ENCODE assay signal across 1 cellular context in the genomic region with DNA sequence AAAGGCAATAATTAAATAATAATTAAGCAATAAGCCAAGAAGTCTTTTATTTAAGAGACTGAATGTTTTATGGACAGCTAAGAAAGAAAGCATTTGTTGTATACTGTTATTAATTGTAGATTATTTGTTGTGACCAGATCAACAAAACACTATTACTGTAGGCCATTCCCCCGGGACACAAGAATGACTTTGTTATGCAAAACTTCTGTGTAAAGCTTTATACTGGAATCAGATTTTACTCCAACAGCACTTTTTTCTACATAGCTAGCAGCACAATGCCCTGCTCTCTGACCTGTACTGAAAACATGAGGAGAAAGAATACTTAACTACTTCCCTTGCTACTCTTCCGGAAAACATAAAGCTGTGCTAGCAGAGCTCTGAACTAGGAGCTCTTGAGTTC.
TF ChIP-seq lines count a peak whose summit lies in the region.

No MANE protein-coding gene starts in this region.

TF ChIP-seq in H1, 55 proteins besides CTCF, POLR2A, EP300 and RAD21 (continued from another document):
- TF ChIP-seq, protein P1, sequence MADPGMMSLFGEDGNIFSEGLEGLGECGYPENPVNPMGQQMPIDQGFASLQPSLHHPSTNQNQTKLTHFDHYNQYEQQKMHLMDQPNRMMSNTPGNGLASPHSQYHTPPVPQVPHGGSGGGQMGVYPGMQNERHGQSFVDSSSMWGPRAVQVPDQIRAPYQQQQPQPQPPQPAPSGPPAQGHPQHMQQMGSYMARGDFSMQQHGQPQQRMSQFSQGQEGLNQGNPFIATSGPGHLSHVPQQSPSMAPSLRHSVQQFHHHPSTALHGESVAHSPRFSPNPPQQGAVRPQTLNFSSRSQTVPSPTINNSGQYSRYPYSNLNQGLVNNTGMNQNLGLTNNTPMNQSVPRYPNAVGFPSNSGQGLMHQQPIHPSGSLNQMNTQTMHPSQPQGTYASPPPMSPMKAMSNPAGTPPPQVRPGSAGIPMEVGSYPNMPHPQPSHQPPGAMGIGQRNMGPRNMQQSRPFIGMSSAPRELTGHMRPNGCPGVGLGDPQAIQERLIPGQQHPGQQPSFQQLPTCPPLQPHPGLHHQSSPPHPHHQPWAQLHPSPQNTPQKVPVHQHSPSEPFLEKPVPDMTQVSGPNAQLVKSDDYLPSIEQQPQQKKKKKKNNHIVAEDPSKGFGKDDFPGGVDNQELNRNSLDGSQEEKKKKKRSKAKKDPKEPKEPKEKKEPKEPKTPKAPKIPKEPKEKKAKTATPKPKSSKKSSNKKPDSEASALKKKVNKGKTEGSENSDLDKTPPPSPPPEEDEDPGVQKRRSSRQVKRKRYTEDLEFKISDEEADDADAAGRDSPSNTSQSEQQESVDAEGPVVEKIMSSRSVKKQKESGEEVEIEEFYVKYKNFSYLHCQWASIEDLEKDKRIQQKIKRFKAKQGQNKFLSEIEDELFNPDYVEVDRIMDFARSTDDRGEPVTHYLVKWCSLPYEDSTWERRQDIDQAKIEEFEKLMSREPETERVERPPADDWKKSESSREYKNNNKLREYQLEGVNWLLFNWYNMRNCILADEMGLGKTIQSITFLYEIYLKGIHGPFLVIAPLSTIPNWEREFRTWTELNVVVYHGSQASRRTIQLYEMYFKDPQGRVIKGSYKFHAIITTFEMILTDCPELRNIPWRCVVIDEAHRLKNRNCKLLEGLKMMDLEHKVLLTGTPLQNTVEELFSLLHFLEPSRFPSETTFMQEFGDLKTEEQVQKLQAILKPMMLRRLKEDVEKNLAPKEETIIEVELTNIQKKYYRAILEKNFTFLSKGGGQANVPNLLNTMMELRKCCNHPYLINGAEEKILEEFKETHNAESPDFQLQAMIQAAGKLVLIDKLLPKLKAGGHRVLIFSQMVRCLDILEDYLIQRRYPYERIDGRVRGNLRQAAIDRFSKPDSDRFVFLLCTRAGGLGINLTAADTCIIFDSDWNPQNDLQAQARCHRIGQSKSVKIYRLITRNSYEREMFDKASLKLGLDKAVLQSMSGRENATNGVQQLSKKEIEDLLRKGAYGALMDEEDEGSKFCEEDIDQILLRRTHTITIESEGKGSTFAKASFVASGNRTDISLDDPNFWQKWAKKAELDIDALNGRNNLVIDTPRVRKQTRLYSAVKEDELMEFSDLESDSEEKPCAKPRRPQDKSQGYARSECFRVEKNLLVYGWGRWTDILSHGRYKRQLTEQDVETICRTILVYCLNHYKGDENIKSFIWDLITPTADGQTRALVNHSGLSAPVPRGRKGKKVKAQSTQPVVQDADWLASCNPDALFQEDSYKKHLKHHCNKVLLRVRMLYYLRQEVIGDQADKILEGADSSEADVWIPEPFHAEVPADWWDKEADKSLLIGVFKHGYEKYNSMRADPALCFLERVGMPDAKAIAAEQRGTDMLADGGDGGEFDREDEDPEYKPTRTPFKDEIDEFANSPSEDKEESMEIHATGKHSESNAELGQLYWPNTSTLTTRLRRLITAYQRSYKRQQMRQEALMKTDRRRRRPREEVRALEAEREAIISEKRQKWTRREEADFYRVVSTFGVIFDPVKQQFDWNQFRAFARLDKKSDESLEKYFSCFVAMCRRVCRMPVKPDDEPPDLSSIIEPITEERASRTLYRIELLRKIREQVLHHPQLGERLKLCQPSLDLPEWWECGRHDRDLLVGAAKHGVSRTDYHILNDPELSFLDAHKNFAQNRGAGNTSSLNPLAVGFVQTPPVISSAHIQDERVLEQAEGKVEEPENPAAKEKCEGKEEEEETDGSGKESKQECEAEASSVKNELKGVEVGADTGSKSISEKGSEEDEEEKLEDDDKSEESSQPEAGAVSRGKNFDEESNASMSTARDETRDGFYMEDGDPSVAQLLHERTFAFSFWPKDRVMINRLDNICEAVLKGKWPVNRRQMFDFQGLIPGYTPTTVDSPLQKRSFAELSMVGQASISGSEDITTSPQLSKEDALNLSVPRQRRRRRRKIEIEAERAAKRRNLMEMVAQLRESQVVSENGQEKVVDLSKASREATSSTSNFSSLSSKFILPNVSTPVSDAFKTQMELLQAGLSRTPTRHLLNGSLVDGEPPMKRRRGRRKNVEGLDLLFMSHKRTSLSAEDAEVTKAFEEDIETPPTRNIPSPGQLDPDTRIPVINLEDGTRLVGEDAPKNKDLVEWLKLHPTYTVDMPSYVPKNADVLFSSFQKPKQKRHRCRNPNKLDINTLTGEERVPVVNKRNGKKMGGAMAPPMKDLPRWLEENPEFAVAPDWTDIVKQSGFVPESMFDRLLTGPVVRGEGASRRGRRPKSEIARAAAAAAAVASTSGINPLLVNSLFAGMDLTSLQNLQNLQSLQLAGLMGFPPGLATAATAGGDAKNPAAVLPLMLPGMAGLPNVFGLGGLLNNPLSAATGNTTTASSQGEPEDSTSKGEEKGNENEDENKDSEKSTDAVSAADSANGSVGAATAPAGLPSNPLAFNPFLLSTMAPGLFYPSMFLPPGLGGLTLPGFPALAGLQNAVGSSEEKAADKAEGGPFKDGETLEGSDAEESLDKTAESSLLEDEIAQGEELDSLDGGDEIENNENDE (IDR thresholded peaks at IDR 0.05; ENCODE audit: insufficient replicate concordance, low read length) = no peak
- TF ChIP-seq SP1 (IDR thresholded peaks at IDR 0.05; ENCODE audit: low read depth, low read length) (no peak), EZH2 (IDR thresholded peaks at IDR 0.05; ENCODE audit: low read depth, low read length, severe bottlenecking) (no peak), RBBP5 (IDR thresholded peaks at IDR 0.05; ENCODE audit: borderline replicate concordance, low read depth, low read length) (no peak), CHD2 (IDR thresholded peaks at IDR 0.05; ENCODE audit: low read length) (no peak), ZNF274 (IDR thresholded peaks at IDR 0.05; ENCODE audit: borderline replicate concordance, extremely low read depth, low read length) (no peak), HDAC2 (IDR thresholded peaks at IDR 0.05; ENCODE audit: borderline replicate concordance in 1 of 2, low read depth in 2 of 2, low read length in 2 of 2) (no peak)
